14 cellular contexts compared by ENCODE assay signal in the genomic region with DNA sequence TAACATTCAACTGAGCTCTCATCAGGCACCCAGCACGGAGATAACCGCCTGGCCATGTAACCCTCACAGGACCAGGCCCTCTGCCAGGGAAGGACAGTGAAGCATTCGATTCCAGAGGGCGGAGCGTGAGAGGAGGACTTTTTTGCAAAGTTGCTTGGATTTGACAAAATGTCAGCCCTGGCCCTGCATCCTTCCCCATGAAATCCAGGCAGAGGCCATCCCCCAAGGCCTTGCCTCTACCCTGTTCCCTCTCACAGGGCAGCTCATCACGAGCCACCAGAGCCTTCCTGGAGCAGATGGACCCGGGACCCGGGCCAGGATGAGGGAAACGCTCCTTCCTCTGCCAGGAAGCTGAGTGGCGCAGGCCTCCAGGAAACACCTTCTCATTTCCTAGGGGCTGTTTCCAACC. TPM values are rescaled to one million over a fixed set of nuclear protein-coding genes. Genes with fewer than 3 reads are reported as not detected.
DNase-seq lines count a peak whose midpoint lies in the region; ATAC-seq and TF ChIP-seq lines count a peak whose summit lies in the region.
"Had no signal": no experiment of that assay in that cellular context is flagged by ENCODE, and none has a peak within 500 bp of the region (broad histone marks: within the 10 kb centered on the region; RNA-seq: fewer than 3 reads in every experiment).

No MANE protein-coding gene starts in this region.

- H3K36me3 ChIP-seq in Peyer's patch: no peaks in the 10 kb centered on the region

- ATAC-seq in Right ventricle myocardium inferior: peak; percentile 71
- ATAC-seq in GM18867 (IDR thresholded peaks at IDR 0.05; ENCODE audit: unreplicated experiment): no peak
- ATAC-seq: A549; activated CD4-positive, alpha-beta T cell treated with anti-CD3 and anti-CD28 coated beads for 36 hours; esophagus mucosa had no signal

- no peaks in the 10 kb centered on the region for H3K4me1 ChIP-seq in Peyer's patch

- peak; percentile 79 for DNase-seq in Right ventricle myocardium inferior (ENCODE audit: missing footprints)
- no peak for DNase-seq in cardiac septum (ENCODE audit: low spot score)
- peak; percentile 33 for DNase-seq in fibroblast of villous mesenchyme (ENCODE audit: low read depth)
- peak; percentile 31 for DNase-seq in occipital lobe (lab: John Stamatoyannopoulos, UW)
- no peak for DNase-seq in LoVo (ENCODE audit: low spot score)
- no peak for DNase-seq in H4 (ENCODE audit: low spot score)
- no peak for DNase-seq in Peyer's patch
- DNase-seq: activated CD4-positive, alpha-beta T cell treated with anti-CD3 and anti-CD28 coated beads for 36 hours; GDM1; NCI-H2029 treated with DMSO at 0.1 percent for 48 hours had no signal

- H3K27ac ChIP-seq in Peyer's patch: no peak overlapping the region
- H3K27ac ChIP-seq: A549 had no signal

- no peak for TF ChIP-seq CTCF in fibroblast of villous mesenchyme (IDR thresholded peaks at IDR 0.05; ENCODE audit: insufficient read depth, low read depth, low read length)
- TF ChIP-seq CTCF in Peyer's patch (IDR thresholded peaks at IDR 0.05): no peak

- no peak overlapping the region for H3K4me3 ChIP-seq in fibroblast of villous mesenchyme (ENCODE audit: low read depth, low read length)
- H3K4me3 ChIP-seq in Peyer's patch: no peak overlapping the region
- H3K4me3 ChIP-seq: A549, mucosa of descending colon had no signal

- intact Hi-C loops in Right ventricle myocardium inferior (cut with DNase I): no loop called here
- intact Hi-C loops in cardiac septum (cut with DNase I): no loop called here

- H3K27me3 ChIP-seq in Peyer's patch: no peaks in the 10 kb centered on the region

- no peaks in the 10 kb centered on the region for H3K9me3 ChIP-seq in Peyer's patch
- H3K9me3 ChIP-seq: A549, mucosa of descending colon had no signal

- TF ChIP-seq POLR2A in Peyer's patch (IDR thresholded peaks at IDR 0.05): no peak

RNA-seq across cellular contexts. Expression of gene CAMKK2, which starts 17.0 kb away (rescaled TPM):
- total RNA-seq in Right ventricle myocardium inferior (15.2 TPM), cardiac septum (17.8 TPM), fibroblast of villous mesenchyme (14.7 and 16.4 TPM in 2 replicates), occipital lobe (41.6 TPM), Peyer's patch (10 to 100 TPM; 23.1 to 92.4 (median 59.9) TPM)
- 3.2 and 4.1 TPM in 2 replicates for total RNA-seq in H4 (2014; rRNA removed; shearing (Covaris generic))

Comparison
In these comparisons a context has a peak if more than half of its experiments do, and no peak if none do; other contexts are left out.
1. DNase-seq: peak in Right ventricle myocardium inferior (single experiment), fibroblast of villous mesenchyme (single experiment) and occipital lobe (single experiment); none in cardiac septum (single experiment), LoVo (single experiment), H4 (single experiment) and Peyer's patch (0 of 3).